16 cellular contexts compared by ENCODE assay signal in the genomic region with DNA sequence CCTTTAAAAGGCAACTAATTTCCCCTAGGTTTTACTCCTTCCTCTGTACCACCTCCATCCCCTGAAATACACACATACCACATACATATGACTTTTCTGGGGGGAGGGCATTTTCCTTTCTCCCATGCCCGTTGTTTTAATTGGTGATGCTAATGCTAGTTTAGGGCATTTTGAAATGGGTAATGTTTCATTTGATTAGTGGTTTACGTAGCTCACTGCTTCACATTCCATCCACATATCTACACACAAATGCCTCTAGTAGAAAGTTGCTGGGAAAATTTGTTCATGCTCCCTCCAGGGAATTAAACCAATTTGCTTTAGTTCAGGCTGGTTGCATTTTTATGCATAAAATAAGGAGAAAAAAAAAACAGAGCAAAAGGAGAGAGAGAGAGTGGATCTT.
"Had no signal": no experiment of that assay in that cellular context is flagged by ENCODE, and none has a peak within 500 bp of the region (broad histone marks: within the 10 kb centered on the region; RNA-seq: fewer than 3 reads in every experiment).

No MANE protein-coding gene starts in this region.

- ATAC-seq: gastroesophageal sphincter, left ventricle myocardium superior, right cardiac atrium, T-helper 17 cell had no signal

- H3K27me3 ChIP-seq: dorsolateral prefrontal cortex, gastroesophageal sphincter, thyroid gland had no signal

- H3K4me3 ChIP-seq: dorsolateral prefrontal cortex, gastroesophageal sphincter, smooth muscle cell, thyroid gland had no signal

- H3K9me3 ChIP-seq: gastroesophageal sphincter, thyroid gland had no signal

- H3K27ac ChIP-seq: dorsolateral prefrontal cortex, gastroesophageal sphincter, thyroid gland had no signal

- H3K4me2 ChIP-seq: smooth muscle cell had no signal

- FAIRE-seq: keratinocyte, urothelium cell line had no signal

- H3K36me3 ChIP-seq: gastroesophageal sphincter had no signal

- DNase-seq: activated B cell treated with CpG ODN at 0.5 μM for 24 hours; activated CD4-positive, alpha-beta T cell treated with anti-CD3 and anti-CD28 coated beads, Interleukin-2, amount 10 ng/mL, durations not matched to agents 24 days and 14 days; activated CD8-positive, alpha-beta memory T cell treated with anti-CD3 and anti-CD28 coated beads for 24 hours; activated naive CD4-positive, alpha-beta T cell treated with anti-CD3 and anti-CD28 coated beads, Interleukin-2, amount 10 ng/mL, durations not matched to agents 7 days and 5 days; activated T-cell treated with anti-CD3 and anti-CD28 coated beads for 4 hours; cerebellar nuclear complex; dorsolateral prefrontal cortex; left ventricle myocardium superior; mesenchymal stem cell; right cardiac atrium; T-helper 17 cell; thyroid gland had no signal
